In genomic region chr20:25991756-25992130, GRCh38 we compare ENCODE assay signal across 22 cellular contexts.
"Had no signal": no experiment of that assay in that cellular context is flagged by ENCODE, and none has a peak within 500 bp of the region (broad histone marks: within the 10 kb centered on the region; RNA-seq: fewer than 3 reads in every experiment).

No MANE protein-coding gene starts in this region.

- H3K36me3 ChIP-seq: MG63, SJSA1 had no signal

- H3K27ac ChIP-seq: SJSA1, SK-N-MC had no signal

- DNase-seq: KBM-7, MG63, NCI-H1092, NCI-H1105 treated with DMSO at 0.1 percent for 48 hours, NCI-H1417 treated with DMSO at 0.1 percent for 48 hours, NCI-H146, NCI-H1694 treated with DMSO at 0.1 percent for 48 hours, NCI-H1930, NCI-H2081, NCI-H2107, NCI-H2171, NCI-H226, NCI-H446, NCI-H510A, NCI-H524 treated with DMSO at 0.1 percent for 48 hours, NCI-H69, NCI-H774, Right ventricle myocardium superior, RPMI8226, SIG-M5 had no signal

- H3K9me3 ChIP-seq: MG63, SJSA1 had no signal

- H3K27me3 ChIP-seq: MG63, SJSA1 had no signal

- H3K4me1 ChIP-seq: SJSA1 had no signal

- H3K4me3 ChIP-seq: MG63, SJSA1, SK-N-MC had no signal
